29 cellular contexts compared by ENCODE assay signal in genomic region chr7:34904987-34905386, GRCh38.
"Had no signal": no experiment of that assay in that cellular context is flagged by ENCODE, and none has a peak within 500 bp of the region (broad histone marks: within the 10 kb centered on the region; RNA-seq: fewer than 3 reads in every experiment).

No MANE protein-coding gene starts in this region.

- H3K9me3 Mint-ChIP-seq: activated CD4-positive, alpha-beta memory T cell treated with anti-CD3 and anti-CD28 coated beads for 36 hours; activated CD4-positive, alpha-beta T cell treated with anti-CD3 and anti-CD28 coated beads, Interleukin-2, amount 10 ng/mL, durations not matched to agents 24 days and 14 days; activated naive CD4-positive, alpha-beta T cell treated with anti-CD3 and anti-CD28 coated beads, Interleukin-2, amount 10 ng/mL, durations not matched to agents 7 days and 5 days; activated naive CD4-positive, alpha-beta T cell treated with anti-CD3 and anti-CD28 coated beads, Interleukin-2, amount 50 U/mL, for 72 hours; activated naive CD8-positive, alpha-beta T cell treated with anti-CD3 and anti-CD28 coated beads, Interleukin-2, amount 10 ng/mL, durations not matched to agents 7 days and 5 days; activated T-cell treated with anti-CD3 and anti-CD28 coated beads, Interleukin-2, amount 50 U/mL, for 24 hours; effector memory CD8-positive, alpha-beta T cell had no signal

- FAIRE-seq: colon had no signal

- DNase-seq: activated CD4-positive, alpha-beta memory T cell treated with anti-CD3 and anti-CD28 coated beads for 36 hours; activated CD4-positive, alpha-beta T cell treated with anti-CD3 and anti-CD28 coated beads for 36 hours; activated CD4-positive, alpha-beta T cell treated with anti-CD3 and anti-CD28 coated beads, Interleukin-2, amount 10 ng/mL, durations not matched to agents 24 days and 14 days; activated CD4-positive, CD25-positive, alpha-beta regulatory T cell; activated CD4-positive, CD25-positive, alpha-beta regulatory T cell treated with anti-CD3 and anti-CD28 coated beads, Interleukin-2, amount 50 U/mL, for 72 hours; activated CD8-positive, alpha-beta memory T cell treated with anti-CD3 and anti-CD28 coated beads, Interleukin-2, amount 10 ng/mL, durations not matched to agents 7 days and 5 days; activated CD8-positive, alpha-beta memory T cell treated with anti-CD3 and anti-CD28 coated beads, Interleukin-2, amount 50 U/mL, for 48 hours; activated CD8-positive, alpha-beta T cell treated with anti-CD3 and anti-CD28 coated beads, Interleukin-2, amount 10 ng/mL, durations not matched to agents 7 days and 5 days; activated gamma-delta T cell; activated naive CD4-positive, alpha-beta T cell; activated naive CD4-positive, alpha-beta T cell treated with anti-CD3 and anti-CD28 coated beads, Interleukin-2, amount 10 ng/mL, durations not matched to agents 7 days and 5 days; activated naive CD8-positive, alpha-beta T cell treated with anti-CD3 and anti-CD28 coated beads, Interleukin-2, amount 10 ng/mL, durations not matched to agents 7 days and 5 days; activated T-cell treated with anti-CD3 and anti-CD28 coated beads for 4 hours; activated T-cell treated with anti-CD3 and anti-CD28 coated beads, Interleukin-2, amount 50 U/mL, for 24 hours; activated T-cell treated with anti-CD3 and anti-CD28 coated beads, Interleukin-2, amount 50 U/mL, for 72 hours; brain microvascular endothelial cell; caudate nucleus; cortex of kidney; dermis blood vessel endothelial cell; effector CD4-positive, alpha-beta T cell; effector memory CD8-positive, alpha-beta T cell; foreskin melanocyte; heart right ventricle; T-helper 2 cell had no signal

- H3K4me3 ChIP-seq: ascending aorta, gastroesophageal sphincter, heart right ventricle, hepatocyte had no signal

- H3K4me3 Mint-ChIP-seq: activated CD4-positive, alpha-beta memory T cell treated with anti-CD3 and anti-CD28 coated beads for 36 hours; activated CD4-positive, alpha-beta T cell treated with anti-CD3 and anti-CD28 coated beads for 36 hours; activated CD4-positive, alpha-beta T cell treated with anti-CD3 and anti-CD28 coated beads, Interleukin-2, amount 10 ng/mL, durations not matched to agents 24 days and 14 days; activated CD8-positive, alpha-beta memory T cell treated with anti-CD3 and anti-CD28 coated beads, Interleukin-2, amount 10 ng/mL, durations not matched to agents 7 days and 5 days; activated CD8-positive, alpha-beta T cell treated with anti-CD3 and anti-CD28 coated beads, Interleukin-2, amount 10 ng/mL, durations not matched to agents 7 days and 5 days; activated naive CD4-positive, alpha-beta T cell treated with anti-CD3 and anti-CD28 coated beads, Interleukin-2, amount 10 ng/mL, durations not matched to agents 7 days and 5 days; activated naive CD8-positive, alpha-beta T cell treated with anti-CD3 and anti-CD28 coated beads, Interleukin-2, amount 10 ng/mL, durations not matched to agents 7 days and 5 days; activated T-cell treated with anti-CD3 and anti-CD28 coated beads, Interleukin-2, amount 50 U/mL, for 24 hours; activated T-cell treated with anti-CD3 and anti-CD28 coated beads, Interleukin-2, amount 50 U/mL, for 72 hours; effector memory CD8-positive, alpha-beta T cell had no signal

- H3K36me3 Mint-ChIP-seq: activated CD4-positive, alpha-beta memory T cell treated with anti-CD3 and anti-CD28 coated beads for 36 hours; activated CD8-positive, alpha-beta memory T cell treated with anti-CD3 and anti-CD28 coated beads, Interleukin-2, amount 10 ng/mL, durations not matched to agents 7 days and 5 days; activated naive CD4-positive, alpha-beta T cell treated with anti-CD3 and anti-CD28 coated beads, Interleukin-2, amount 10 ng/mL, durations not matched to agents 7 days and 5 days; activated naive CD8-positive, alpha-beta T cell treated with anti-CD3 and anti-CD28 coated beads, Interleukin-2, amount 10 ng/mL, durations not matched to agents 7 days and 5 days had no signal

- H3K27me3 Mint-ChIP-seq: activated naive CD8-positive, alpha-beta T cell treated with anti-CD3 and anti-CD28 coated beads, Interleukin-2, amount 10 ng/mL, durations not matched to agents 7 days and 5 days had no signal

- H3K27me3 ChIP-seq: ascending aorta, brain microvascular endothelial cell, hepatocyte had no signal

- ATAC-seq: activated CD4-positive, alpha-beta T cell treated with anti-CD3 and anti-CD28 coated beads for 36 hours; activated CD8-positive, alpha-beta memory T cell treated with anti-CD3 and anti-CD28 coated beads, Interleukin-2, amount 10 ng/mL, durations not matched to agents 7 days and 5 days; activated CD8-positive, alpha-beta T cell treated with anti-CD3 and anti-CD28 coated beads, Interleukin-2, amount 10 ng/mL, durations not matched to agents 7 days and 5 days; activated naive CD4-positive, alpha-beta T cell treated with anti-CD3 and anti-CD28 coated beads, Interleukin-2, amount 50 U/mL, for 72 hours; activated T-cell treated with anti-CD3 and anti-CD28 coated beads, Interleukin-2, amount 50 U/mL, for 72 hours; effector memory CD8-positive, alpha-beta T cell; gastroesophageal sphincter; heart right ventricle had no signal

- H3K4me1 Mint-ChIP-seq: activated CD4-positive, alpha-beta T cell treated with anti-CD3 and anti-CD28 coated beads for 36 hours; activated CD8-positive, alpha-beta memory T cell treated with anti-CD3 and anti-CD28 coated beads, Interleukin-2, amount 10 ng/mL, durations not matched to agents 7 days and 5 days; activated naive CD4-positive, alpha-beta T cell treated with anti-CD3 and anti-CD28 coated beads, Interleukin-2, amount 10 ng/mL, durations not matched to agents 7 days and 5 days; activated naive CD8-positive, alpha-beta T cell treated with anti-CD3 and anti-CD28 coated beads, Interleukin-2, amount 10 ng/mL, durations not matched to agents 7 days and 5 days had no signal

- H3K27ac Mint-ChIP-seq: activated CD4-positive, alpha-beta memory T cell treated with anti-CD3 and anti-CD28 coated beads for 36 hours; activated CD4-positive, alpha-beta T cell treated with anti-CD3 and anti-CD28 coated beads for 36 hours; activated CD4-positive, alpha-beta T cell treated with anti-CD3 and anti-CD28 coated beads, Interleukin-2, amount 10 ng/mL, durations not matched to agents 24 days and 14 days; activated CD8-positive, alpha-beta memory T cell treated with anti-CD3 and anti-CD28 coated beads, Interleukin-2, amount 10 ng/mL, durations not matched to agents 7 days and 5 days; activated CD8-positive, alpha-beta T cell treated with anti-CD3 and anti-CD28 coated beads, Interleukin-2, amount 10 ng/mL, durations not matched to agents 7 days and 5 days; activated naive CD4-positive, alpha-beta T cell treated with anti-CD3 and anti-CD28 coated beads, Interleukin-2, amount 10 ng/mL, durations not matched to agents 7 days and 5 days; activated naive CD4-positive, alpha-beta T cell treated with anti-CD3 and anti-CD28 coated beads, Interleukin-2, amount 50 U/mL, for 72 hours; activated naive CD8-positive, alpha-beta T cell treated with anti-CD3 and anti-CD28 coated beads, Interleukin-2, amount 10 ng/mL, durations not matched to agents 7 days and 5 days; activated T-cell treated with anti-CD3 and anti-CD28 coated beads, Interleukin-2, amount 50 U/mL, for 24 hours; activated T-cell treated with anti-CD3 and anti-CD28 coated beads, Interleukin-2, amount 50 U/mL, for 72 hours; effector memory CD8-positive, alpha-beta T cell had no signal

- H3K36me3 ChIP-seq: ascending aorta, brain microvascular endothelial cell, gastroesophageal sphincter, heart right ventricle had no signal
